19 cellular contexts compared by ENCODE assay signal in the genomic region with DNA sequence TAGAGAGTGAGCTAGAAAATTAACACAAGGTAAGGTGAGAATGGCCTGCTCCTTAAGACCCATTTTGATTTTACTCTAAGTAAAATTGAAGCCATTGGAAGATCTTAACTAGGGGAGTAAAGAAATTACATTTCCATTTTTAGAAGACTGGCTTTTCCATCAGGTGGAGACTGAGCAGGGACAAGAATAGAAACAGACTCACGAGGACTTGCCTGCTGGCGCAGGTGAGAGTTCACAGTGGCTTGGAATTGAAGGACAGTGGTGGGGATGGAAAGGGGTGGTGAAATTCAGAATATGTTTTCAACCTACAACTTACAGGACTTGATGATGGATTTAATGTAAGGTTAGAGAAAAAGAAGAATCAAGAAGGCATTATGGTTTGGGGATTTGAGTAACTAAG.
"Had no signal": no experiment of that assay in that cellular context is flagged by ENCODE, and none has a peak within 500 bp of the region (broad histone marks: within the 10 kb centered on the region; RNA-seq: fewer than 3 reads in every experiment).

No MANE protein-coding gene starts in this region.

- H3K9me3 ChIP-seq: adrenal gland, ascending aorta, esophagus squamous epithelium, thoracic aorta had no signal

- DNase-seq: activated CD4-positive, alpha-beta memory T cell treated with anti-CD3 and anti-CD28 coated beads, Interleukin-2, amount 10 ng/mL, durations not matched to agents 7 days and 5 days; activated CD4-positive, alpha-beta T cell treated with anti-CD3 and anti-CD28 coated beads for 48 hours; activated CD4-positive, CD25-positive, alpha-beta regulatory T cell; activated effector memory CD4-positive, alpha-beta T cell treated with Interleukin-2 at 50 U/mL for 16 hours; activated naive CD4-positive, alpha-beta T cell treated with anti-CD3 and anti-CD28 coated beads, Interleukin-2, amount 10 ng/mL, durations not matched to agents 7 days and 5 days; activated T-cell treated with anti-CD3 and anti-CD28 coated beads, Interleukin-2, amount 50 U/mL, for 4 hours; adrenal gland; cerebellar nuclear complex; esophagus squamous epithelium; kidney; natural killer cell; stimulated activated CD4-positive, alpha-beta T cell treated with anti-CD3 and anti-CD28 coated beads, Interleukin-4, amount 100 ng/mL, for 24 hours; stimulated activated naive CD4-positive, alpha-beta T cell treated with Interleukin-2 at 50 U/mL for 16 hours; T-helper 17 cell had no signal

- H3K27me3 Mint-ChIP-seq: activated CD4-positive, alpha-beta memory T cell treated with anti-CD3 and anti-CD28 coated beads, Interleukin-2, amount 10 ng/mL, durations not matched to agents 7 days and 5 days; activated naive CD4-positive, alpha-beta T cell treated with anti-CD3 and anti-CD28 coated beads, Interleukin-2, amount 10 ng/mL, durations not matched to agents 7 days and 5 days; T-helper 17 cell; type B pancreatic cell had no signal

- H3K27me3 ChIP-seq: adrenal gland, ascending aorta, esophagus squamous epithelium had no signal

- H3K4me3 ChIP-seq: adrenal gland, ascending aorta, coronary artery, esophagus squamous epithelium, thoracic aorta had no signal

- H3K9me3 Mint-ChIP-seq: activated CD4-positive, alpha-beta memory T cell treated with anti-CD3 and anti-CD28 coated beads, Interleukin-2, amount 10 ng/mL, durations not matched to agents 7 days and 5 days; activated naive CD4-positive, alpha-beta T cell treated with anti-CD3 and anti-CD28 coated beads, Interleukin-2, amount 10 ng/mL, durations not matched to agents 7 days and 5 days; activated T-cell treated with anti-CD3 and anti-CD28 coated beads, Interleukin-2, amount 50 U/mL, for 4 hours; natural killer cell; type B pancreatic cell had no signal

- H3K36me3 ChIP-seq: adrenal gland, ascending aorta, esophagus squamous epithelium, thoracic aorta had no signal

- ATAC-seq: activated T-cell treated with anti-CD3 and anti-CD28 coated beads, Interleukin-2, amount 50 U/mL, for 4 hours; left lobe of liver; natural killer cell; T-helper 17 cell had no signal

- H3K27ac Mint-ChIP-seq: activated CD4-positive, alpha-beta memory T cell treated with anti-CD3 and anti-CD28 coated beads, Interleukin-2, amount 10 ng/mL, durations not matched to agents 7 days and 5 days; activated naive CD4-positive, alpha-beta T cell treated with anti-CD3 and anti-CD28 coated beads, Interleukin-2, amount 10 ng/mL, durations not matched to agents 7 days and 5 days; natural killer cell; type B pancreatic cell had no signal

- H3K4me3 Mint-ChIP-seq: activated CD4-positive, alpha-beta memory T cell treated with anti-CD3 and anti-CD28 coated beads, Interleukin-2, amount 10 ng/mL, durations not matched to agents 7 days and 5 days; activated naive CD4-positive, alpha-beta T cell treated with anti-CD3 and anti-CD28 coated beads, Interleukin-2, amount 10 ng/mL, durations not matched to agents 7 days and 5 days; activated T-cell treated with anti-CD3 and anti-CD28 coated beads, Interleukin-2, amount 50 U/mL, for 4 hours; natural killer cell; T-helper 17 cell; type B pancreatic cell had no signal

- H3K27ac ChIP-seq: adrenal gland, ascending aorta, coronary artery, esophagus squamous epithelium, thoracic aorta had no signal

- H3K4me1 Mint-ChIP-seq: natural killer cell had no signal

- H3K36me3 Mint-ChIP-seq: natural killer cell, type B pancreatic cell had no signal

- H3K4me1 ChIP-seq: adrenal gland, ascending aorta, esophagus squamous epithelium had no signal
